Comparison of ENCODE assay signal across 8 cellular contexts in genomic region chr1:93446837-93447451, GRCh38. TPM values are rescaled to one million over a fixed set of nuclear protein-coding genes. Genes with fewer than 3 reads are reported as not detected.
DNase-seq lines count a peak whose midpoint lies in the region; ATAC-seq, FAIRE-seq and TF ChIP-seq lines count a peak whose summit lies in the region.

No MANE protein-coding gene starts in this region.

- H2AFZ ChIP-seq in HepG2 (ENCODE audit: low read length): peak overlapping the region; percentile 58

- H3K9me3 ChIP-seq in HepG2 (ENCODE audit: low read length) (no peaks in the 10 kb centered on the region), testis (no peaks in the 10 kb centered on the region)

- no peak for TF ChIP-seq EP300 in HepG2 (IDR thresholded peaks at IDR 0.05; ENCODE audit: low read depth in 2 of 2, low read length in 2 of 2)
- TF ChIP-seq EP300 in HepG2 (CRISPR knock-in tag; IDR thresholded peaks at IDR 0.05; ENCODE audit: borderline replicate concordance): no peak

- peak overlapping the region; percentile 74 for H3K4me2 ChIP-seq in HepG2 (ENCODE audit: low read depth, low read length)

- peaks cover 33% of the 10 kb centered on the region for H3K79me2 ChIP-seq in HepG2 (ENCODE audit: insufficient read depth, low read length)

- TF ChIP-seq RAD21 in HepG2 (CRISPR knock-in tag; IDR thresholded peaks at IDR 0.05): no peak

- TF ChIP-seq POLR2A in HepG2 (IDR thresholded peaks at IDR 0.05; ENCODE audit: insufficient read depth in 1 of 2, low read depth in 2 of 2, low read length in 2 of 2) (no peak), testis (IDR thresholded peaks at IDR 0.05) (no peak)

- peak overlapping the region; percentile 97 for H3K4me3 ChIP-seq in bronchial epithelial cell (ENCODE audit: low read depth, low read length)
- peak overlapping the region; percentile 87 to 99 (median 99) for H3K4me3 ChIP-seq in HepG2 (replicated peaks in 1 of 3; ENCODE audit: insufficient read depth in 1 of 3, low read depth in 2 of 3, low read length in 3 of 3)
- H3K4me3 ChIP-seq in testis: peak overlapping the region; percentile 61 to 79

- no TSS peak for BruUV-seq in HepG2 (replicated peaks; lab: Mats Ljungman, UMichigan)

- no peaks in the 10 kb centered on the region for H3K36me3 ChIP-seq in bronchial epithelial cell (ENCODE audit: control insufficient read depth, insufficient read depth, low read length)
- H3K36me3 ChIP-seq in HepG2 (replicated peaks in 1 of 2; ENCODE audit: control insufficient read depth in 1 of 2, insufficient read depth in 2 of 2, low read length in 2 of 2): no peaks in the 10 kb centered on the region
- H3K36me3 ChIP-seq in testis (ENCODE audit: low read depth, missing control alignments): no peaks in the 10 kb centered on the region

- peaks cover 35% of the 10 kb centered on the region for H3K4me1 ChIP-seq in HepG2 (ENCODE audit: insufficient read depth, low read length)
- no peaks in the 10 kb centered on the region for H3K4me1 ChIP-seq in testis

- ATAC-seq in HepG2 (no peak), HG03159 (IDR thresholded peaks at IDR 0.05; ENCODE audit: unreplicated experiment) (no peak)

- TF ChIP-seq CTCF in bronchial epithelial cell (IDR thresholded peaks at IDR 0.05; ENCODE audit: insufficient read depth, low read length, severe bottlenecking) (no peak), HepG2 (CRISPR knock-in tag; IDR thresholded peaks at IDR 0.05) (no peak), testis (IDR thresholded peaks at IDR 0.05) (no peak)

- POLR2A ChIA-PET in HepG2 (lab: Yijun Ruan, JAX): interaction anchor here (0.9 to 3.1 kb wide), 10 partner anchors 101 to 432 kb away, joined by 3 to 30 read pairs (median 3); partner anchors contain the start of genes DNTTIP2, DR1 and MTF2

- WGBS in HepG2 (ENCODE audit: low lambda C conversion rate): 3% methylated on average over 16 of the region's 16 CpGs
- 19 to 28% methylated on average over 16 of the region's 16 CpGs for WGBS in testis, 2 donors

- intact Hi-C loops in HepG2 (cut with micrococcal nuclease; ENCODE audit: unreplicated experiment): loop anchor here (2.0 to 5.0 kb wide), 2 partner anchors 145 to 172 kb away; no protein-coding TSS in a partner anchor
- intact Hi-C loops in testis (cut with DNase I; ENCODE audit: low total_unique reads): loop anchor here (10.0 kb wide), 1 partner anchor 398 kb away; no protein-coding TSS in a partner anchor

- CTCF ChIA-PET in HepG2 (lab: Yijun Ruan, JAX; ENCODE audit: low intra/inter-chr PET ratio, low total read pairs): no interaction called here

- in situ Hi-C loops in HepG2 (cut with HindIII; ENCODE audit: extremely low pct_ligation_motif_present, low pct_unique_long_range_greater_than_20kb): loop anchor here (5.0 kb wide), 1 partner anchor 170 kb away; no protein-coding TSS in a partner anchor

- peak overlapping the region; percentile 66 for H3K9ac ChIP-seq in HepG2 (ENCODE audit: insufficient read depth, low read depth, low read length)

- no peaks in the 10 kb centered on the region for H3K27me3 ChIP-seq in bronchial epithelial cell (ENCODE audit: control insufficient read depth, insufficient read depth, low read length)
- H3K27me3 ChIP-seq in HepG2 (ENCODE audit: control insufficient read depth in 1 of 2, insufficient read depth in 2 of 2, low read length in 2 of 2): no peaks in the 10 kb centered on the region; a peak in 1 of 5 replicates
- H3K27me3 ChIP-seq in testis: no peaks in the 10 kb centered on the region

- H4K20me1 ChIP-seq in HepG2 (ENCODE audit: insufficient read depth, low read length): peaks cover 25% of the 10 kb centered on the region

- H3K27ac ChIP-seq in HepG2 (ENCODE audit: extremely low read length, insufficient read depth, low read length): no peak overlapping the region
- peak overlapping the region in 1 of 2 donors; percentile 79 for H3K27ac ChIP-seq in testis

- peak; percentile 30 for DNase-seq in stimulated activated CD4-positive, alpha-beta T cell treated with anti-CD3 and anti-CD28 coated beads, Interleukin-15, amount 100 ng/mL, for 24 hours
- no peak for DNase-seq in stimulated activated CD4-positive, alpha-beta T cell treated with anti-CD3 and anti-CD28 coated beads, Interleukin-2, amount 100 ng/mL, for 48 hours
- DNase-seq in NCI-H526 (lab: John Stamatoyannopoulos, UW) (peak; percentile 66 to 82), bronchial epithelial cell (ENCODE audit: low read depth) (peak; percentile 93), HepG2 (ENCODE audit: low spot score) (peak; percentile 28), testis (peak; percentile 52), GM19238 (ENCODE audit: insufficient read length, low spot score) (no peak)

- FAIRE-seq in bronchial epithelial cell (lab: Jason Lieb, UNC): peak; percentile 95
- FAIRE-seq in HepG2 (lab: Jason Lieb, UNC): no peak

TF ChIP-seq in HepG2, 621 proteins besides CTCF, POLR2A, EP300 and RAD21 (continues in another document):
- no peak for TF ChIP-seq ZNF556 (CRISPR knock-in tag; IDR thresholded peaks at IDR 0.05; ENCODE audit: borderline replicate concordance)
- TF ChIP-seq SAP130 (CRISPR knock-in tag; IDR thresholded peaks at IDR 0.05; ENCODE audit: low read depth): peak; percentile 29
- TF ChIP-seq ZNF772 (CRISPR knock-in tag; IDR thresholded peaks at IDR 0.05): no peak
- no peak for TF ChIP-seq ZFP36 (IDR thresholded peaks at IDR 0.05; ENCODE audit: borderline replicate concordance, low read depth, low read length, partially characterized antibody)
- TF ChIP-seq FOXK1 (CRISPR knock-in tag; IDR thresholded peaks at IDR 0.05; ENCODE audit: borderline replicate concordance, low read depth): no peak
- TF ChIP-seq KDM2A (CRISPR knock-in tag; IDR thresholded peaks at IDR 0.05; ENCODE audit: borderline replicate concordance, low read depth): no peak
- TF ChIP-seq ZNF639 (CRISPR knock-in tag; conservative IDR thresholded peaks at IDR 0.05): no peak
- TF ChIP-seq ZNF879 (CRISPR knock-in tag; IDR thresholded peaks at IDR 0.05): 0 out of 2 replicates have a peak, but pooled peaks have one; percentile 15
- TF ChIP-seq ZNF281 (CRISPR knock-in tag; IDR thresholded peaks at IDR 0.05; ENCODE audit: borderline replicate concordance): no peak
- TF ChIP-seq NR2F6 (IDR thresholded peaks at IDR 0.05): no peak
- TF ChIP-seq NR2F6 (CRISPR knock-in tag; IDR thresholded peaks at IDR 0.05): no peak

RNA-seq across cellular contexts. Expression of gene FNBP1L, which starts 1.0 kb away (rescaled TPM):
- total RNA-seq in bronchial epithelial cell (25.7 and 29.7 TPM in 2 replicates), HepG2 (2016; rRNA removed; fragmentation: Illumina TruSeq; extraction: Trizol) (27.1 and 41.3 TPM in 2 replicates), testis (10 to 100 TPM; 46.5 to 54.4 TPM)
- 2.3 and 3.3 TPM in 2 replicates for total RNA-seq in HepG2 (2016; cell fraction: cytosol; rRNA removed; fragmentation: Illumina TruSeq; extraction: Trizol; ENCODE audit: low read depth)
- total RNA-seq in HepG2 (2016; cell fraction: insoluble cytoplasmic fraction; rRNA removed; fragmentation: Illumina TruSeq; extraction: Trizol): 27.1 and 40.1 TPM in 2 replicates
- total RNA-seq in HepG2 (2016; cell fraction: membrane; rRNA removed; fragmentation: Illumina TruSeq; extraction: Trizol): 10.8 and 11.9 TPM in 2 replicates
- total RNA-seq in HepG2 (2016; cell fraction: nucleus; rRNA removed; fragmentation: Illumina TruSeq; extraction: Trizol): 28.0 and 31.5 TPM in 2 replicates
- polyA plus RNA-seq in HepG2 (2011; rRNA removed) (21.6 and 24.1 TPM in 2 replicates), testis (ENCODE audit: insufficient read depth, low read depth, low replicate concordance) (21.9 TPM)
- polyA plus RNA-seq in HepG2 (2011; cell fraction: cytosol; rRNA removed): 10.5 and 18.1 TPM in 2 replicates
- polyA plus RNA-seq in HepG2 (2011; cell fraction: nucleus; rRNA removed): 12.7 and 16.6 TPM in 2 replicates
- polyA plus RNA-seq in HepG2 (2012): 28.0 and 34.5 TPM in 2 replicates
- polyA plus RNA-seq in HepG2 (2016; cell fraction: cytosol; fragmentation: Illumina TruSeq; extraction: Trizol; ENCODE audit: low read depth): 1.2 and 1.5 TPM in 2 replicates
- 31.4 and 32.8 TPM in 2 replicates for polyA plus RNA-seq in HepG2 (2016; cell fraction: insoluble cytoplasmic fraction; fragmentation: Illumina TruSeq; extraction: Trizol; ENCODE audit: low read depth)
- 5.1 and 5.4 TPM in 2 replicates for polyA plus RNA-seq in HepG2 (2016; cell fraction: membrane; fragmentation: Illumina TruSeq; extraction: Trizol; ENCODE audit: low read depth)
- 22.9 and 23.6 TPM in 2 replicates for polyA plus RNA-seq in HepG2 (2016; cell fraction: nucleus; fragmentation: Illumina TruSeq; extraction: Trizol; ENCODE audit: insufficient read depth, low read depth)
- polyA minus RNA-seq in HepG2 (2011; rRNA and poly(A)+ RNA removed; ENCODE audit: low replicate concordance): 8.9 and 25.8 TPM in 2 replicates
- polyA minus RNA-seq in HepG2 (2011; cell fraction: cytosol; rRNA and poly(A)+ RNA removed): 21.8 and 28.5 TPM in 2 replicates
- polyA minus RNA-seq in HepG2 (2011; cell fraction: nucleus; rRNA and poly(A)+ RNA removed): 101 and 102 TPM in 2 replicates

Comparison
In these comparisons a context has a peak if more than half of its experiments do, and no peak if none do; other contexts are left out.
1. DNase-seq: peak in stimulated activated CD4-positive, alpha-beta T cell treated with anti-CD3 and anti-CD28 coated beads, Interleukin-15, amount 100 ng/mL, for 24 hours (single experiment), NCI-H526 (2 of 2), bronchial epithelial cell (single experiment), HepG2 (single experiment) and testis (single experiment); none in stimulated activated CD4-positive, alpha-beta T cell treated with anti-CD3 and anti-CD28 coated beads, Interleukin-2, amount 100 ng/mL, for 48 hours (0 of 2) and GM19238 (single experiment).
2. Peak in every context shown above with its lines, with median percentiles within 50 percentile points of each other: H3K4me3 ChIP-seq.